In genomic region chr18:51029694-51030536, GRCh38 we compare ENCODE assay signal across 8 cellular contexts. TPM values are rescaled to one million over a fixed set of nuclear protein-coding genes. Genes with fewer than 3 reads are reported as not detected.
DNase-seq lines count a peak whose midpoint lies in the region; ATAC-seq and TF ChIP-seq lines count a peak whose summit lies in the region.

Gene SMAD4 (plus strand): TSS chr18:51030213. CDS start chr18:51047047, 16,834 bp downstream.

- peaks cover 11 to 75% (median 46%) of the 10 kb centered on the region in 12 donors for H3K4me1 ChIP-seq in heart left ventricle

- DNase-seq in GM13976 (ENCODE audit: low spot score) (peak; percentile 97), NCI-H146 (lab: John Stamatoyannopoulos, UW) (peak; percentile 99), amniotic epithelial cell (ENCODE audit: low read depth) (peak; percentile 91), heart left ventricle (peak; percentile 96 to 99 (median 97)), posterior cingulate gyrus (peak; percentile 90 to 99 (median 96)), type B pancreatic cell (ENCODE audit: extremely low spot score, unreplicated experiment) (peak; percentile 100)

- WGBS in heart left ventricle, 4 donors = 0% methylated on average over 50 to 79 of the region's 79 CpGs

- peak within 1 kb of the TSS; percentile 99 for H3K4me3 Mint-ChIP-seq in type B pancreatic cell

- peak within 1 kb of the TSS; percentile 54 to 97 (median 79) for H3K4me3 ChIP-seq in heart left ventricle

- H3K27ac ChIP-seq in heart left ventricle = peak within 1 kb of the TSS; percentile 92 to 99 (median 98)

- H3K27me3 Mint-ChIP-seq in type B pancreatic cell = peaks cover 3% of the 10 kb centered on the region

- H3K27me3 ChIP-seq in heart left ventricle = no peaks in the 10 kb centered on the region

- TF ChIP-seq CTCF in GM13976 (IDR thresholded peaks at IDR 0.05; ENCODE audit: borderline replicate concordance, control extremely low read depth, extremely low read depth, insufficient read depth, missing control alignments) (no peak), heart left ventricle (IDR thresholded peaks at IDR 0.05) (peak in 1 of 12 donors; percentile 13), type B pancreatic cell (conservative IDR thresholded peaks at IDR 0.05) (no peak)

- peaks cover 14% of the 10 kb centered on the region for H3K36me3 Mint-ChIP-seq in type B pancreatic cell

- ATAC-seq in HG02870 (IDR thresholded peaks at IDR 0.05; ENCODE audit: unreplicated experiment) (peak; percentile 66), heart left ventricle (peak; percentile 95 to 98 (median 96))

- H3K9me3 ChIP-seq in heart left ventricle = no peaks in the 10 kb centered on the region

- peak in 1 of 2 donors; percentile 86 for TF ChIP-seq POLR2A in heart left ventricle (IDR thresholded peaks at IDR 0.05)

- intact Hi-C loops in T-helper 1 cell treated with Interleukin-12 subunit alpha and Interleukin-12 subunit beta and Interleukin-4 antibody, amounts not matched to agents 30 ng/mL and 1 ng/mL, for 36 hours (cut with micrococcal nuclease) = loop anchor here (1.0 to 5.0 kb wide), 7 partner anchors 125 to 1539 kb away; partner anchors contain the start of genes ACAA2, CXXC1, MEX3C and SKA1
- intact Hi-C loops in heart left ventricle (cut with DNase I) (loop anchor here in 7 of 10 donors (1.0 to 10.0 kb wide), 9 partner anchors 53 to 167 kb away; partner anchors contain the start of genes ELAC1 (in 5 of the 7), ME2 (in 4 of the 7) and MEX3C (in 2 of the 7)), posterior cingulate gyrus (cut with DNase I) (loop anchor here (1.0 to 10.0 kb wide), 4 partner anchors 62 to 745 kb away; partner anchors contain the start of genes CXXC1, ELAC1, MBD1 and ME2)

- in situ Hi-C loops in GM13976 (cut with MboI; ENCODE audit: low sequenced_read_pairs, unreplicated experiment) = no loop called here

- H3K9me3 Mint-ChIP-seq in type B pancreatic cell = no peaks in the 10 kb centered on the region

- H3K4me1 Mint-ChIP-seq in type B pancreatic cell (ENCODE audit: unreplicated experiment) = peaks cover 38% of the 10 kb centered on the region

- peaks cover 0 to 31% (median 10%) of the 10 kb centered on the region in 9 donors for H3K36me3 ChIP-seq in heart left ventricle

- peak within 1 kb of the TSS; percentile 99 for H3K27ac Mint-ChIP-seq in type B pancreatic cell

RNA-seq across cellular contexts. Expression of gene SMAD4, which starts in this region (rescaled TPM):
- total RNA-seq in T-helper 1 cell treated with Interleukin-12 subunit alpha and Interleukin-12 subunit beta and Interleukin-4 antibody, amounts not matched to agents 30 ng/mL and 1 ng/mL, for 36 hours = 87.4 and 90.7 TPM in 2 replicates
- total RNA-seq in heart left ventricle = 100 to 1,000 TPM in 2 of 9 donors, 10 to 100 TPM in 7; 78.6 to 103 (median 92.0) TPM
- polyA plus RNA-seq in heart left ventricle = 10 to 100 TPM; 10.8 to 52.3 TPM
- total RNA-seq in type B pancreatic cell (ENCODE audit: low replicate concordance) = 106 and 123 TPM in 2 replicates

Comparison
In these comparisons a context has a peak if more than half of its experiments do, and no peak if none do; other contexts are left out.
1. Peak in every context shown above with its lines: DNase-seq, ATAC-seq, H3K4me3 ChIP-seq and H3K27ac ChIP-seq.